Comparison of ENCODE assay signal across 8 cellular contexts in genomic region chr19:18191640-18192062, GRCh38. TPM values are rescaled to one million over a fixed set of nuclear protein-coding genes. Genes with fewer than 3 reads are reported as not detected.
DNase-seq lines count a peak whose midpoint lies in the region; ATAC-seq and TF ChIP-seq lines count a peak whose summit lies in the region.

No MANE protein-coding gene starts in this region.

- H3K36me3 ChIP-seq in naive thymus-derived CD4-positive, alpha-beta T cell (ENCODE audit: control insufficient read depth in 2 of 3, insufficient read depth in 3 of 3, low read length in 3 of 3) = peaks cover 0 to 10% (median 5%) of the 10 kb centered on the region in 3 experiments

- peaks cover 22% of the 10 kb centered on the region for H3K4me1 Mint-ChIP-seq in central memory CD8-positive, alpha-beta T cell
- peaks cover 11 to 29% (median 21%) of the 10 kb centered on the region in 7 donors for H3K4me1 Mint-ChIP-seq in naive thymus-derived CD4-positive, alpha-beta T cell

- H3K36me3 Mint-ChIP-seq in central memory CD8-positive, alpha-beta T cell (ENCODE audit: insufficient read depth) = peaks cover 17% of the 10 kb centered on the region
- peaks cover 0 to 4% (median 0%) of the 10 kb centered on the region in 5 donors for H3K36me3 Mint-ChIP-seq in naive thymus-derived CD4-positive, alpha-beta T cell

- TF ChIP-seq CTCF in AG04449 (IDR thresholded peaks at IDR 0.05; ENCODE audit: insufficient read depth, low read length, missing control alignments) = no peak

- DNase-seq in AG04449 (ENCODE audit: low read depth, low spot score) (no peak), Kasumi-1 (lab: John Stamatoyannopoulos, UW) (no peak), NCI-H2107 (lab: John Stamatoyannopoulos, UW) (no peak), AG08396 (ENCODE audit: low spot score) (no peak)
- no peak for DNase-seq in Jurkat, Clone E6-1 (ENCODE audit: low read depth, low spot score)
- no peak for DNase-seq in central memory CD8-positive, alpha-beta T cell (ENCODE audit: low spot score in 2 of 2)
- no peak for DNase-seq in naive thymus-derived CD4-positive, alpha-beta T cell

- H3K27ac ChIP-seq in naive thymus-derived CD4-positive, alpha-beta T cell (ENCODE audit: low read depth, low read length) = peak overlapping the region; percentile 72

- peak overlapping the region; percentile 80 for H3K4me3 Mint-ChIP-seq in central memory CD8-positive, alpha-beta T cell
- peak overlapping the region; percentile 88 to 99 (median 92) for H3K4me3 Mint-ChIP-seq in naive thymus-derived CD4-positive, alpha-beta T cell

- POLR2A ChIA-PET in AG04449 (lab: Yijun Ruan, JAX) = interaction anchor here (1.1 kb wide), 1 partner anchor 90 kb away, joined by 5 read pairs; the partner anchor contains the start of gene JUND
- POLR2A ChIA-PET in naive thymus-derived CD4-positive, alpha-beta T cell (lab: Charles Lee) = interaction anchor here (0.6 to 3.8 kb wide), 13 partner anchors 12 to 190 kb away, joined by 3 to 50 read pairs (median 4); partner anchors contain the start of genes ARRDC2, IFI30, JUND and RAB3A

- H3K9me3 Mint-ChIP-seq in central memory CD8-positive, alpha-beta T cell = no peaks in the 10 kb centered on the region
- H3K9me3 Mint-ChIP-seq in naive thymus-derived CD4-positive, alpha-beta T cell = peaks cover 0 to 4% (median 0%) of the 10 kb centered on the region in 11 donors

- intact Hi-C loops in naive thymus-derived CD4-positive, alpha-beta T cell (cut with micrococcal nuclease) = loop anchor here (1.0 to 2.0 kb wide), 12 partner anchors 13 to 219 kb away; partner anchors contain the start of genes RAB3A (in 2 of the 2), IFI30 (in 1 of the 2) and PIK3R2 (in 1 of the 2)

- peaks cover 9 to 12% of the 10 kb centered on the region in 2 donors for H3K4me1 ChIP-seq in naive thymus-derived CD4-positive, alpha-beta T cell (ENCODE audit: control insufficient read depth in 2 of 2, insufficient read depth in 2 of 2, low read length in 2 of 2)

- peak overlapping the region; percentile 65 for H3K4me3 ChIP-seq in AG04449 (ENCODE audit: low read depth, low read length)
- H3K4me3 ChIP-seq in Jurkat, Clone E6-1 (ENCODE audit: low read length) = peak overlapping the region; percentile 73
- peak overlapping the region; percentile 73 for H3K4me3 ChIP-seq in naive thymus-derived CD4-positive, alpha-beta T cell (ENCODE audit: low read length)

- ATAC-seq in central memory CD8-positive, alpha-beta T cell (replicated peaks; ENCODE audit: extremely low read depth, poor library complexity, severe bottlenecking) = no peak
- no peak for ATAC-seq in naive thymus-derived CD4-positive, alpha-beta T cell
- no peak for ATAC-seq in GM21528 (IDR thresholded peaks at IDR 0.05; ENCODE audit: low FRiP score, unreplicated experiment)

- no peaks in the 10 kb centered on the region for H3K9me3 ChIP-seq in naive thymus-derived CD4-positive, alpha-beta T cell (ENCODE audit: control insufficient read depth in 2 of 3, low read length in 3 of 3)

- no peaks in the 10 kb centered on the region for H3K27me3 Mint-ChIP-seq in central memory CD8-positive, alpha-beta T cell
- H3K27me3 Mint-ChIP-seq in naive thymus-derived CD4-positive, alpha-beta T cell = peaks cover 0 to 4% (median 0%) of the 10 kb centered on the region in 5 donors

- H3K27me3 ChIP-seq in naive thymus-derived CD4-positive, alpha-beta T cell (ENCODE audit: control insufficient read depth in 2 of 2, insufficient read depth in 2 of 2, low read length in 2 of 2) = no peaks in the 10 kb centered on the region

- CTCF ChIA-PET in AG04449 (lab: Yijun Ruan, JAX) = interaction anchor here (0.7 to 5.6 kb wide), 29 partner anchors 9 to 220 kb away, joined by 3 to 123 read pairs (median 6); partner anchors contain the start of genes IFI30, LSM4 and RAB3A
- CTCF ChIA-PET in naive thymus-derived CD4-positive, alpha-beta T cell (lab: Charles Lee) = interaction anchor here (0.6 to 3.9 kb wide), 13 partner anchors 16 to 632 kb away, joined by 3 to 38 read pairs (median 4); no protein-coding TSS in a partner anchor

- peak overlapping the region; percentile 91 for H3K27ac Mint-ChIP-seq in central memory CD8-positive, alpha-beta T cell (ENCODE audit: low read depth)
- peak overlapping the region; percentile 80 to 99 (median 93) for H3K27ac Mint-ChIP-seq in naive thymus-derived CD4-positive, alpha-beta T cell

RNA-seq across cellular contexts. Expression of gene MPV17L2, which starts 1.4 kb away (rescaled TPM):
- polyA plus RNA-seq in Jurkat, Clone E6-1 (2012; ENCODE audit: insufficient read depth, insufficient read length) = 33.1 TPM
- total RNA-seq in naive thymus-derived CD4-positive, alpha-beta T cell = 1 to 10 TPM; 4.8 to 9.4 (median 6.7) TPM
- polyA plus RNA-seq in naive thymus-derived CD4-positive, alpha-beta T cell = 10 to 100 TPM in 1 of 2 donors, 1 to 10 TPM in 1; 7.0 to 15.5 TPM

RNA-seq across cellular contexts. Expression of gene RAB3A, which starts 12.2 kb away (rescaled TPM):
- 12.0 TPM for polyA plus RNA-seq in Jurkat, Clone E6-1 (2012; ENCODE audit: insufficient read depth, insufficient read length)
- total RNA-seq in naive thymus-derived CD4-positive, alpha-beta T cell = 10 to 100 TPM in 2 of 5 experiments, 1 to 10 TPM in 3; 5.7 to 16.7 (median 8.8) TPM
- 1 to 10 TPM; 1.9 to 3.3 TPM for polyA plus RNA-seq in naive thymus-derived CD4-positive, alpha-beta T cell

RNA-seq across cellular contexts. Expression of gene IFI30, which starts 18.0 kb away (rescaled TPM):
- 35.1 TPM for polyA plus RNA-seq in Jurkat, Clone E6-1 (2012; ENCODE audit: insufficient read depth, insufficient read length)
- total RNA-seq in naive thymus-derived CD4-positive, alpha-beta T cell = 100 to 1,000 TPM in 2 of 5 experiments, 10 to 100 TPM in 3; 51.3 to 514 (median 59.5) TPM
- polyA plus RNA-seq in naive thymus-derived CD4-positive, alpha-beta T cell = 1 to 10 TPM; 6.7 to 7.6 TPM

RNA-seq across cellular contexts. Expression of gene PDE4C, which starts 34.6 kb away (rescaled TPM):
- not detected for polyA plus RNA-seq in Jurkat, Clone E6-1 (2012; ENCODE audit: insufficient read depth, insufficient read length)
- not detected for total RNA-seq in naive thymus-derived CD4-positive, alpha-beta T cell
- polyA plus RNA-seq in naive thymus-derived CD4-positive, alpha-beta T cell = not detected

RNA-seq across cellular contexts. Expression of gene PIK3R2, which starts 38.7 kb away (rescaled TPM):
- polyA plus RNA-seq in Jurkat, Clone E6-1 (2012; ENCODE audit: insufficient read depth, insufficient read length) = 10.4 TPM
- total RNA-seq in naive thymus-derived CD4-positive, alpha-beta T cell = 10 to 100 TPM; 12.3 to 24.6 (median 16.4) TPM
- polyA plus RNA-seq in naive thymus-derived CD4-positive, alpha-beta T cell = 1 to 10 TPM; 2.2 to 5.1 TPM
